In the genomic region with DNA sequence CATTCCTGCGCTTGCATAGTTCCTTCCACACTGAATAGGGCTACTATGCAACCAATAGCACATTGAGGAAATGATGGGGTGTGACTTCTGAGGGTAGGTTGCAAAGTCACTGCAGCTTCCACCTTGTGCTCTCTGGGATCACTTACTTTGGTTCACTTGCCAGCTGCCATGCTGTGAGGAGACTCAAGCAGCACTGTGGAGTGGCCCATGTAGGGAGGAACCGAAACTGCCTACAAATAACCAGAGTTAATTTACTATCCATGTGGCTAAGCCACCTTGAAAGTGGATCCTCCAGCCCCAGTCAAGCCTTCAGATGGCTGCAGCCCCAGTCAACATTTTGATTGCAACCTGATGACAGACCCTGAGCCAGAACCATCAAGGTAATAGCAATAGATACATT, we compare ENCODE assay signal across 29 cellular contexts.
"Had no signal": no experiment of that assay in that cellular context is flagged by ENCODE, and none has a peak within 500 bp of the region (broad histone marks: within the 10 kb centered on the region; RNA-seq: fewer than 3 reads in every experiment).

No MANE protein-coding gene starts in this region.

- H3K27me3 ChIP-seq: brain microvascular endothelial cell, MG63 had no signal

- ATAC-seq: activated CD4-positive, alpha-beta T cell treated with anti-CD3 and anti-CD28 coated beads for 36 hours; activated CD4-positive, CD25-positive, alpha-beta regulatory T cell treated with anti-CD3 and anti-CD28 coated beads, Interleukin-2, amount 50 U/mL, for 24 hours; activated CD8-positive, alpha-beta memory T cell treated with anti-CD3 and anti-CD28 coated beads, Interleukin-2, amount 10 ng/mL, durations not matched to agents 7 days and 5 days; activated naive CD8-positive, alpha-beta T cell treated with anti-CD3 and anti-CD28 coated beads, Interleukin-2, amount 50 U/mL, for 24 hours; WTC11 had no signal

- H3K36me3 ChIP-seq: brain microvascular endothelial cell, MG63 had no signal

- DNase-seq: activated CD4-positive, alpha-beta T cell treated with anti-CD3 and anti-CD28 coated beads for 36 hours; activated CD4-positive, alpha-beta T cell treated with anti-CD3 and anti-CD28 coated beads, Interleukin-2, amount 10 ng/mL, durations not matched to agents 7 days and 5 days; activated CD4-positive, alpha-beta T cell treated with anti-CD3 and anti-CD28 coated beads, Interleukin-2, amount 50 U/mL, for 48 hours; activated CD8-positive, alpha-beta memory T cell treated with anti-CD3 and anti-CD28 coated beads for 24 hours; activated CD8-positive, alpha-beta memory T cell treated with anti-CD3 and anti-CD28 coated beads, Interleukin-2, amount 10 ng/mL, durations not matched to agents 7 days and 5 days; activated CD8-positive, alpha-beta memory T cell treated with anti-CD3 and anti-CD28 coated beads, Interleukin-2, amount 50 U/mL, for 48 hours; activated effector memory CD4-positive, alpha-beta T cell treated with Interleukin-2 at 50 U/mL for 16 hours; activated naive CD4-positive, alpha-beta T cell treated with anti-CD3 and anti-CD28 coated beads, Interleukin-2, amount 10 ng/mL, durations not matched to agents 7 days and 5 days; activated naive CD8-positive, alpha-beta T cell treated with anti-CD3 and anti-CD28 coated beads, Interleukin-2, amount 50 U/mL, for 24 hours; activated T-cell treated with anti-CD3 and anti-CD28 coated beads, Interleukin-2, amount 50 U/mL, for 48 hours; aorta; brain microvascular endothelial cell; central memory CD4-positive, alpha-beta T cell; Kasumi-1; KBM-7; MG63; NCI-H1092 treated with DMSO at 0.1 percent for 48 hours; NCI-H1417; NCI-H187 treated with DMSO at 0.1 percent for 48 hours; NCI-H2081; NCI-H226; NCI-H524 treated with DMSO at 0.1 percent for 48 hours; NK-92 treated with Interleukin-12 subunit alpha and Interleukin-12 subunit beta, amount 100 ng/mL, for 24 hours; PC-9; Right ventricle myocardium superior had no signal

- FAIRE-seq: colon, RCC 7860 had no signal

- H3K9me3 ChIP-seq: MG63 had no signal

- H3K4me3 ChIP-seq: MG63, PC-9 had no signal

- H3K4me2 ChIP-seq: PC-9 had no signal

- H2AFZ ChIP-seq: PC-9 had no signal

- H3K27ac ChIP-seq: brain microvascular endothelial cell, PC-9 had no signal
